ENCODE assay signal across 8 cellular contexts in genomic region chr2:74267068-74267467, GRCh38.
DNase-seq lines count a peak whose midpoint lies in the region; ATAC-seq and TF ChIP-seq lines count a peak whose summit lies in the region.

No MANE protein-coding gene starts in this region.

- TF ChIP-seq POLR2A in spleen (IDR thresholded peaks at IDR 0.05) = no peak

- WGBS in spleen, 5 donors = 26 to 40% (median 32%) methylated on average over 4 of the region's 4 CpGs

- H3K4me1 ChIP-seq in spleen = peaks cover 0 to 11% (median 2%) of the 10 kb centered on the region in 6 donors

- H3K27me3 ChIP-seq in spleen (replicated peaks in 1 of 7) = no peaks in the 10 kb centered on the region

- intact Hi-C loops in spleen (cut with DNase I; ENCODE audit: low total_unique reads) = no loop called here

- H3K36me3 Mint-ChIP-seq in T-helper 1 cell treated with Interleukin-12 subunit alpha and Interleukin-12 subunit beta and Interleukin-4 antibody, amounts not matched to agents 30 μg/mL and 1 μg/mL, for 36 hours (ENCODE audit: low read depth) = no peaks in the 10 kb centered on the region
- peaks cover 7% of the 10 kb centered on the region for H3K36me3 Mint-ChIP-seq in central memory CD8-positive, alpha-beta T cell (ENCODE audit: insufficient read depth)

- peak; percentile 93 for ATAC-seq in central memory CD8-positive, alpha-beta T cell (replicated peaks; ENCODE audit: extremely low read depth, poor library complexity, severe bottlenecking)
- ATAC-seq in HG03196 (IDR thresholded peaks at IDR 0.05; ENCODE audit: unreplicated experiment) = no peak
- no peak for ATAC-seq in HG03442 (IDR thresholded peaks at IDR 0.05; ENCODE audit: unreplicated experiment)

- H3K36me3 ChIP-seq in spleen = peaks cover 0 to 12% (median 0%) of the 10 kb centered on the region in 6 donors

- TF ChIP-seq CTCF in spleen (IDR thresholded peaks at IDR 0.05 in 8 of 11, conservative IDR thresholded peaks at IDR 0.05 in 3 of 11) = peak in 10 of 11 experiments; percentile 11 to 59 (median 40)

- peak overlapping the region; percentile 83 for H3K27ac Mint-ChIP-seq in T-helper 1 cell treated with Interleukin-12 subunit alpha and Interleukin-12 subunit beta and Interleukin-4 antibody, amounts not matched to agents 30 μg/mL and 1 μg/mL, for 36 hours
- H3K27ac Mint-ChIP-seq in central memory CD8-positive, alpha-beta T cell (ENCODE audit: low read depth) = no peak overlapping the region

- peak overlapping the region; percentile 33 for H3K4me3 Mint-ChIP-seq in T-helper 1 cell treated with Interleukin-12 subunit alpha and Interleukin-12 subunit beta and Interleukin-4 antibody, amounts not matched to agents 30 μg/mL and 1 μg/mL, for 36 hours
- H3K4me3 Mint-ChIP-seq in central memory CD8-positive, alpha-beta T cell = peak overlapping the region; percentile 18

- H3K9me3 Mint-ChIP-seq in T-helper 1 cell treated with Interleukin-12 subunit alpha and Interleukin-12 subunit beta and Interleukin-4 antibody, amounts not matched to agents 30 μg/mL and 1 μg/mL, for 36 hours = no peaks in the 10 kb centered on the region
- H3K9me3 Mint-ChIP-seq in central memory CD8-positive, alpha-beta T cell = no peaks in the 10 kb centered on the region

- peak; percentile 56 for DNase-seq in D341Med (ENCODE audit: low spot score)
- peak; percentile 11 for DNase-seq in HT1080 (ENCODE audit: low read depth)
- peak in 1 of 2 donors; percentile 38 for DNase-seq in central memory CD8-positive, alpha-beta T cell (ENCODE audit: low spot score in 2 of 2)
- no peak for DNase-seq in spleen
- DNase-seq in amniotic stem cell (lab: John Stamatoyannopoulos, UW) = no peak

- peaks cover 8% of the 10 kb centered on the region for H3K4me1 Mint-ChIP-seq in T-helper 1 cell treated with Interleukin-12 subunit alpha and Interleukin-12 subunit beta and Interleukin-4 antibody, amounts not matched to agents 30 μg/mL and 1 μg/mL, for 36 hours (ENCODE audit: low read depth)
- peaks cover 8% of the 10 kb centered on the region for H3K4me1 Mint-ChIP-seq in central memory CD8-positive, alpha-beta T cell

- peak overlapping the region in 3 of 8 donors; percentile 4 to 39 (median 9) for H3K27ac ChIP-seq in spleen

- H3K4me3 ChIP-seq in spleen = no peak overlapping the region

- no peaks in the 10 kb centered on the region for H3K27me3 Mint-ChIP-seq in T-helper 1 cell treated with Interleukin-12 subunit alpha and Interleukin-12 subunit beta and Interleukin-4 antibody, amounts not matched to agents 30 μg/mL and 1 μg/mL, for 36 hours (ENCODE audit: low read depth)
- no peaks in the 10 kb centered on the region for H3K27me3 Mint-ChIP-seq in central memory CD8-positive, alpha-beta T cell

- H3K9me3 ChIP-seq in spleen = no peaks in the 10 kb centered on the region

Comparison
In these comparisons a context has a peak if more than half of its experiments do, and no peak if none do; other contexts are left out.
1. DNase-seq: peak in D341Med (single experiment) and HT1080 (single experiment); none in spleen (single experiment) and amniotic stem cell (single experiment).